Comparison of ENCODE assay signal across 10 cellular contexts in genomic region chr14:93045965-93046695, GRCh38.
DNase-seq lines count a peak whose midpoint lies in the region; ATAC-seq lines count a peak whose summit lies in the region.
"Had no signal": no experiment of that assay in that cellular context is flagged by ENCODE, and none has a peak within 500 bp of the region (broad histone marks: within the 10 kb centered on the region; RNA-seq: fewer than 3 reads in every experiment).

No MANE protein-coding gene starts in this region.

- peak overlapping the region; percentile 74 to 96 (median 85) for H3K4me2 ChIP-seq in BLaER1 treated with 17β-estradiol and CSF1 and Interleukin-3, amounts not matched to agents 10 nM and 100 nM

- peak overlapping the region in 4 of 11 experiments; percentile 2 to 63 (median 44); a peak in 4 of 22 replicates for H3K27ac ChIP-seq in BLaER1 treated with 17β-estradiol and CSF1 and Interleukin-3, amounts not matched to agents 10 nM and 100 nM

- DNase-seq in OCI-M1 (lab: John Stamatoyannopoulos, UW) (peak; percentile 71), dermis blood vessel endothelial cell (peak; percentile 55), myocyte (ENCODE audit: low read depth) (peak; percentile 93), NCI-H2081 treated with DMSO at 0.1 percent for 48 hours (lab: John Stamatoyannopoulos, UW) (no peak), HAP-1 (ENCODE audit: low spot score in 2 of 2) (no peak)
- DNase-seq in activated effector memory CD4-positive, alpha-beta T cell treated with Interleukin-2 at 50 U/mL for 16 hours: no peak
- DNase-seq: hypothalamus; stimulated activated CD4-positive, alpha-beta T cell treated with anti-CD3 and anti-CD28 coated beads, Interleukin-2, amount 100 ng/mL, for 24 hours had no signal

- peaks cover 0 to 93% (median 34%) of the 10 kb centered on the region in 11 experiments; a peak in 15 of 22 replicates for H4K20me1 ChIP-seq in BLaER1 treated with 17β-estradiol and CSF1 and Interleukin-3, amounts not matched to agents 10 nM and 100 nM

- peaks cover 4 to 39% (median 25%) of the 10 kb centered on the region in 11 experiments; a peak in 20 of 22 replicates for H3K36me3 ChIP-seq in BLaER1 treated with 17β-estradiol and CSF1 and Interleukin-3, amounts not matched to agents 10 nM and 100 nM
- no peaks in the 10 kb centered on the region; the same call in 1 of the 2 replicates for H3K36me3 ChIP-seq in HAP-1 (replicated peaks)

- ATAC-seq in GM21381 (IDR thresholded peaks at IDR 0.05; ENCODE audit: unreplicated experiment): no peak

- H3K27me3 ChIP-seq in BLaER1 treated with 17β-estradiol and CSF1 and Interleukin-3, amounts not matched to agents 10 nM and 100 nM: no peaks in the 10 kb centered on the region
- no peaks in the 10 kb centered on the region for H3K27me3 ChIP-seq in HAP-1 (ENCODE audit: low read depth)

- no peaks in the 10 kb centered on the region for H3K9me3 ChIP-seq in BLaER1 treated with 17β-estradiol and CSF1 and Interleukin-3, amounts not matched to agents 10 nM and 100 nM (replicated peaks in 1 of 11)
- no peaks in the 10 kb centered on the region for H3K9me3 ChIP-seq in HAP-1

- H3K4me3 ChIP-seq in BLaER1 treated with 17β-estradiol and CSF1 and Interleukin-3, amounts not matched to agents 10 nM and 100 nM: no peak overlapping the region
- H3K4me3 ChIP-seq in HAP-1: no peak overlapping the region

- peaks cover 50 to 72% (median 57%) of the 10 kb centered on the region in 10 experiments for H3K4me1 ChIP-seq in BLaER1 treated with 17β-estradiol and CSF1 and Interleukin-3, amounts not matched to agents 10 nM and 100 nM
- peaks cover 18% of the 10 kb centered on the region for H3K4me1 ChIP-seq in HAP-1

- in situ Hi-C loops in HAP-1 (cut with MboI; ENCODE audit: low sequenced_read_pairs): no loop called here

- peak overlapping the region in 3 of 11 experiments; percentile 11 to 56 (median 56); a peak in 1 of 22 replicates for H3K9ac ChIP-seq in BLaER1 treated with 17β-estradiol and CSF1 and Interleukin-3, amounts not matched to agents 10 nM and 100 nM

Comparison
In these comparisons a context has a peak if more than half of its experiments do, and no peak if none do; other contexts are left out.
1. DNase-seq: peak in OCI-M1 (single experiment), dermis blood vessel endothelial cell (single experiment) and myocyte (single experiment); none in NCI-H2081 treated with DMSO at 0.1 percent for 48 hours (single experiment), HAP-1 (0 of 2) and activated effector memory CD4-positive, alpha-beta T cell treated with Interleukin-2 at 50 U/mL for 16 hours (single experiment).